Comparison of ENCODE assay signal across 8 cellular contexts in the genomic region with DNA sequence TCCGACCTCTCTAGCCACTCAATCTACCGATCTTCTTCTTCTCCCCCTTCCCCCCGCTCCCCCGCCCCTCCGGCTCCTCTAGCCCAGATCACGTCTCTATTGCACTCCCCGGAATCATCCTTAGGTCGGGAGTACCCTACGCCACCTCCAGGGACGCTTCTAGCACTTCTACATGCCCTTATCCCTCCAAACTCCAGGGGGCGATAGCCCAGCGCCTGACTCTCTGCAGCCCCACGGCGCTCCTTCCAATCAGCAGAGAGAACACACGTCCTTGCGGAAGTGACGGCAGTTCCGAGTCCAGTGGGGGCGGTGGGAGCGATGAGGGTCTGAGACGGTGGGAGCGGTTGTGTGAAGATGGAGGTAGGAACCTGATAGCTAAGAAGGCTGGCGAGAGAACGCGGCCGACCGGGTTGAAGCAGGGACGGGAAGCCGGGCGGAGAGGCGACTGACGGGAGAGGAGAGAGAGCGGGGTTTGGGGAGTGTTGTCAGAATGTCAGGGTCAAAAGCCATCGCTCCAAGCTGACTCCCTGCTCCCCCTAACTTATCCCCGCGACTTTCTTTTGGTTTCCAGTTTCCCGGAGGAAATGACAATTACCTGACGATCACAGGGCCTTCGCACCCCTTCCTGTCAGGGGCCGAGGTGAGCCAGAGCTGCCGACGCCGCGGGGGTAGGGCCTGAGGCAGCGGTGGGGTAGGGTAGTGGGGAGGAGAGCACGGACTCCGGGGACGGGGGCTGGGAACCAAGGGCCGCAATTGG. TPM values are rescaled to one million over a fixed set of nuclear protein-coding genes. Genes with fewer than 3 reads are reported as not detected.
DNase-seq lines count a peak whose midpoint lies in the region; ATAC-seq and TF ChIP-seq lines count a peak whose summit lies in the region.

A gene (minus strand): TSS at position 35 of the 757 bp plus-strand sequence. CDS start 87 bp downstream, outside the sequence.
A gene (plus strand): TSS at position 271 of the 757 bp plus-strand sequence. CDS start 84 bp downstream, at position 355.

- ATAC-seq in GM19023 (IDR thresholded peaks at IDR 0.05; ENCODE audit: unreplicated experiment) (peak; percentile 100), HG03342 (IDR thresholded peaks at IDR 0.05; ENCODE audit: unreplicated experiment) (peak; percentile 99)
- peak; percentile 98 to 99 for ATAC-seq in activated CD4-positive, CD25-positive, alpha-beta regulatory T cell treated with anti-CD3 and anti-CD28 coated beads, Interleukin-2, amount 50 U/mL, for 24 hours

- peak within 1 kb of the TSS; percentile 100 for H3K27ac Mint-ChIP-seq in chondrocyte (ENCODE audit: unreplicated experiment)

- no peaks in the 10 kb centered on the region for H3K36me3 ChIP-seq in kidney epithelial cell (ENCODE audit: control insufficient read depth, insufficient read depth, low read length)

- H3K4me3 Mint-ChIP-seq in chondrocyte (ENCODE audit: unreplicated experiment): peak within 1 kb of the TSS; percentile 100

- H3K4me1 Mint-ChIP-seq in chondrocyte (ENCODE audit: low read depth): peaks cover 26% of the 10 kb centered on the region

- peak; percentile 93 for TF ChIP-seq CTCF in chondrocyte (IDR thresholded peaks at IDR 0.05)
- TF ChIP-seq CTCF in kidney epithelial cell (IDR thresholded peaks at IDR 0.05; ENCODE audit: insufficient read depth, low read length, poor library complexity, severe bottlenecking): peak; percentile 98

- no peaks in the 10 kb centered on the region for H3K9me3 Mint-ChIP-seq in chondrocyte (ENCODE audit: low read depth)

- peaks cover 10% of the 10 kb centered on the region for H3K36me3 Mint-ChIP-seq in chondrocyte (ENCODE audit: low read depth)

- H3K27me3 Mint-ChIP-seq in chondrocyte (ENCODE audit: low read depth): no peaks in the 10 kb centered on the region

- peak; percentile 95 for DNase-seq in AG20443 (ENCODE audit: low spot score)
- peak; percentile 99 for DNase-seq in NCI-H446 (lab: John Stamatoyannopoulos, UW)
- DNase-seq in chondrocyte (ENCODE audit: low spot score): peak; percentile 98
- peak; percentile 89 for DNase-seq in kidney epithelial cell (ENCODE audit: low read depth)
- peak; percentile 80 to 90 for DNase-seq in stimulated activated CD4-positive, alpha-beta T cell treated with anti-CD3 and anti-CD28 coated beads, Interleukin-1b, Interleukin-23, amount 100 ng/mL, for 1 hour (ENCODE audit: low read depth in 2 of 2)

- no peaks in the 10 kb centered on the region for H3K27me3 ChIP-seq in kidney epithelial cell (ENCODE audit: control insufficient read depth, insufficient read depth, low read length)

- H3K4me3 ChIP-seq in kidney epithelial cell (ENCODE audit: low read depth, low read length): peak within 1 kb of the TSS; percentile 100

RNA-seq across cellular contexts. Expression of the first gene that starts in this region (rescaled TPM):
- total RNA-seq in chondrocyte (38.1 to 44.4 TPM (median 39.7 TPM) in 3 replicates), kidney epithelial cell (27.5 and 29.5 TPM in 2 replicates)

RNA-seq across cellular contexts. Expression of the second gene that starts in this region (rescaled TPM):
- total RNA-seq in chondrocyte (61.7 to 71.8 TPM (median 62.2 TPM) in 3 replicates), kidney epithelial cell (67.4 and 84.5 TPM in 2 replicates)

Comparison
In these comparisons a context has a peak if more than half of its experiments do, and no peak if none do; other contexts are left out.
1. Peak in every context shown above with its lines: DNase-seq, ATAC-seq and H3K4me3 ChIP-seq.